Comparison of ENCODE assay signal across 1 cellular context in the genomic region with DNA sequence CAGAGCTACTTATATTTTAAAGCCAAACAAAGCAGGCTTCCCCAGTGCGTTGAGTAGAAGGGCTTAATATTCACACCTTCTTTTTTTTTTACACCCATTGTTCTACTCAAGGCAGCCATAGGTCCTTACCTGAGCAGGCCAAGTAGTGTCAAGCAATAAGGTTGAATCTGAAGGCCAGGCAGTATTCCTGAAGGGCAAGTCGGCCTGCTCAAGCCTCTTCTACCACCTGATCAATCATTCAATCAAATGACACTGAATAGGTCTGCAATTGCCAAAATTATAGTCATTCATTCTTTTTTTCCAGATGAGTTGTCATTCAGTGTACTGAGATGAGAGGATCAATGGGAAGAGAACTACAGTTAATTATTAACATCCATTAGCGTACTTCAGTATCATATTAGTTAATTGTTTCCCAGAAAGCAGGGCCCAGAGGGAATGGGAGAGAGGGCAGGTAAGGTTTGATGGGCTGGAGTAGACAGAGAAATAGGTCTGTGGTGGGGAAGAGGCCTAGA.
A peak's percentile ranks its signal among the peaks of the same experiment; 100 is the strongest.
TF ChIP-seq lines count a peak whose summit lies in the region.

No MANE protein-coding gene starts in this region.

TF ChIP-seq in HepG2, 621 proteins besides CTCF, POLR2A, EP300 and RAD21 (continued from another document and continues in another):
- TF ChIP-seq, protein P1, sequence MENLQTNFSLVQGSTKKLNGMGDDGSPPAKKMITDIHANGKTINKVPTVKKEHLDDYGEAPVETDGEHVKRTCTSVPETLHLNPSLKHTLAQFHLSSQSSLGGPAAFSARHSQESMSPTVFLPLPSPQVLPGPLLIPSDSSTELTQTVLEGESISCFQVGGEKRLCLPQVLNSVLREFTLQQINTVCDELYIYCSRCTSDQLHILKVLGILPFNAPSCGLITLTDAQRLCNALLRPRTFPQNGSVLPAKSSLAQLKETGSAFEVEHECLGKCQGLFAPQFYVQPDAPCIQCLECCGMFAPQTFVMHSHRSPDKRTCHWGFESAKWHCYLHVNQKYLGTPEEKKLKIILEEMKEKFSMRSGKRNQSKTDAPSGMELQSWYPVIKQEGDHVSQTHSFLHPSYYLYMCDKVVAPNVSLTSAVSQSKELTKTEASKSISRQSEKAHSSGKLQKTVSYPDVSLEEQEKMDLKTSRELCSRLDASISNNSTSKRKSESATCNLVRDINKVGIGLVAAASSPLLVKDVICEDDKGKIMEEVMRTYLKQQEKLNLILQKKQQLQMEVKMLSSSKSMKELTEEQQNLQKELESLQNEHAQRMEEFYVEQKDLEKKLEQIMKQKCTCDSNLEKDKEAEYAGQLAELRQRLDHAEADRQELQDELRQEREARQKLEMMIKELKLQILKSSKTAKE (CRISPR knock-in tag; IDR thresholded peaks at IDR 0.05; ENCODE audit: borderline replicate concordance) = 0 out of 2 replicates have a peak, but pooled peaks have one; percentile 22
- 0 out of 2 replicates have a peak, but pooled peaks have one; percentile 28 for TF ChIP-seq ARID5B (CRISPR knock-in tag; IDR thresholded peaks at IDR 0.05)
- TF ChIP-seq SOX13 (IDR thresholded peaks at IDR 0.05) = no peak
- TF ChIP-seq SOX13 (CRISPR knock-in tag; conservative IDR thresholded peaks at IDR 0.05 in 1 of 2, IDR thresholded peaks at IDR 0.05 in 1 of 2) = peak in 1 of 2 experiments; percentile 58; a peak in 2 of 4 replicates
- TF ChIP-seq, protein P2, sequence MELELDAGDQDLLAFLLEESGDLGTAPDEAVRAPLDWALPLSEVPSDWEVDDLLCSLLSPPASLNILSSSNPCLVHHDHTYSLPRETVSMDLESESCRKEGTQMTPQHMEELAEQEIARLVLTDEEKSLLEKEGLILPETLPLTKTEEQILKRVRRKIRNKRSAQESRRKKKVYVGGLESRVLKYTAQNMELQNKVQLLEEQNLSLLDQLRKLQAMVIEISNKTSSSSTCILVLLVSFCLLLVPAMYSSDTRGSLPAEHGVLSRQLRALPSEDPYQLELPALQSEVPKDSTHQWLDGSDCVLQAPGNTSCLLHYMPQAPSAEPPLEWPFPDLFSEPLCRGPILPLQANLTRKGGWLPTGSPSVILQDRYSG (CRISPR knock-in tag; IDR thresholded peaks at IDR 0.05) = no peak
- no peak for TF ChIP-seq ZKSCAN8 (CRISPR knock-in tag; IDR thresholded peaks at IDR 0.05; ENCODE audit: borderline replicate concordance)
- no peak for TF ChIP-seq ZNF740 (CRISPR knock-in tag; IDR thresholded peaks at IDR 0.05)
- TF ChIP-seq ZNF607 (CRISPR knock-in tag; IDR thresholded peaks at IDR 0.05; ENCODE audit: borderline replicate concordance) = peak; percentile 20; the same call in 1 of the 2 replicates
- TF ChIP-seq, protein P3, sequence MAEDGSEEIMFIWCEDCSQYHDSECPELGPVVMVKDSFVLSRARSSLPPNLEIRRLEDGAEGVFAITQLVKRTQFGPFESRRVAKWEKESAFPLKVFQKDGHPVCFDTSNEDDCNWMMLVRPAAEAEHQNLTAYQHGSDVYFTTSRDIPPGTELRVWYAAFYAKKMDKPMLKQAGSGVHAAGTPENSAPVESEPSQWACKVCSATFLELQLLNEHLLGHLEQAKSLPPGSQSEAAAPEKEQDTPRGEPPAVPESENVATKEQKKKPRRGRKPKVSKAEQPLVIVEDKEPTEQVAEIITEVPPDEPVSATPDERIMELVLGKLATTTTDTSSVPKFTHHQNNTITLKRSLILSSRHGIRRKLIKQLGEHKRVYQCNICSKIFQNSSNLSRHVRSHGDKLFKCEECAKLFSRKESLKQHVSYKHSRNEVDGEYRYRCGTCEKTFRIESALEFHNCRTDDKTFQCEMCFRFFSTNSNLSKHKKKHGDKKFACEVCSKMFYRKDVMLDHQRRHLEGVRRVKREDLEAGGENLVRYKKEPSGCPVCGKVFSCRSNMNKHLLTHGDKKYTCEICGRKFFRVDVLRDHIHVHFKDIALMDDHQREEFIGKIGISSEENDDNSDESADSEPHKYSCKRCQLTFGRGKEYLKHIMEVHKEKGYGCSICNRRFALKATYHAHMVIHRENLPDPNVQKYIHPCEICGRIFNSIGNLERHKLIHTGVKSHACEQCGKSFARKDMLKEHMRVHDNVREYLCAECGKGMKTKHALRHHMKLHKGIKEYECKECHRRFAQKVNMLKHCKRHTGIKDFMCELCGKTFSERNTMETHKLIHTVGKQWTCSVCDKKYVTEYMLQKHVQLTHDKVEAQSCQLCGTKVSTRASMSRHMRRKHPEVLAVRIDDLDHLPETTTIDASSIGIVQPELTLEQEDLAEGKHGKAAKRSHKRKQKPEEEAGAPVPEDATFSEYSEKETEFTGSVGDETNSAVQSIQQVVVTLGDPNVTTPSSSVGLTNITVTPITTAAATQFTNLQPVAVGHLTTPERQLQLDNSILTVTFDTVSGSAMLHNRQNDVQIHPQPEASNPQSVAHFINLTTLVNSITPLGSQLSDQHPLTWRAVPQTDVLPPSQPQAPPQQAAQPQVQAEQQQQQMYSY (CRISPR knock-in tag; IDR thresholded peaks at IDR 0.05) = no peak
- TF ChIP-seq NONO (IDR thresholded peaks at IDR 0.05) = no peak
- 0 out of 2 replicates have a peak, but pooled peaks have one; percentile 30 for TF ChIP-seq NONO (CRISPR knock-in tag; conservative IDR thresholded peaks at IDR 0.05)
- no peak for TF ChIP-seq ZNF629 (CRISPR knock-in tag; conservative IDR thresholded peaks at IDR 0.05)
- peak; percentile 53 for TF ChIP-seq RXRB (CRISPR knock-in tag; IDR thresholded peaks at IDR 0.05; ENCODE audit: borderline replicate concordance)
- 0 out of 2 replicates have a peak, but pooled peaks have one; percentile 29 for TF ChIP-seq HDAC1 (CRISPR knock-in tag; IDR thresholded peaks at IDR 0.05)
- TF ChIP-seq ZNF75D (CRISPR knock-in tag; IDR thresholded peaks at IDR 0.05; ENCODE audit: borderline replicate concordance) = no peak
- TF ChIP-seq, protein P4, sequence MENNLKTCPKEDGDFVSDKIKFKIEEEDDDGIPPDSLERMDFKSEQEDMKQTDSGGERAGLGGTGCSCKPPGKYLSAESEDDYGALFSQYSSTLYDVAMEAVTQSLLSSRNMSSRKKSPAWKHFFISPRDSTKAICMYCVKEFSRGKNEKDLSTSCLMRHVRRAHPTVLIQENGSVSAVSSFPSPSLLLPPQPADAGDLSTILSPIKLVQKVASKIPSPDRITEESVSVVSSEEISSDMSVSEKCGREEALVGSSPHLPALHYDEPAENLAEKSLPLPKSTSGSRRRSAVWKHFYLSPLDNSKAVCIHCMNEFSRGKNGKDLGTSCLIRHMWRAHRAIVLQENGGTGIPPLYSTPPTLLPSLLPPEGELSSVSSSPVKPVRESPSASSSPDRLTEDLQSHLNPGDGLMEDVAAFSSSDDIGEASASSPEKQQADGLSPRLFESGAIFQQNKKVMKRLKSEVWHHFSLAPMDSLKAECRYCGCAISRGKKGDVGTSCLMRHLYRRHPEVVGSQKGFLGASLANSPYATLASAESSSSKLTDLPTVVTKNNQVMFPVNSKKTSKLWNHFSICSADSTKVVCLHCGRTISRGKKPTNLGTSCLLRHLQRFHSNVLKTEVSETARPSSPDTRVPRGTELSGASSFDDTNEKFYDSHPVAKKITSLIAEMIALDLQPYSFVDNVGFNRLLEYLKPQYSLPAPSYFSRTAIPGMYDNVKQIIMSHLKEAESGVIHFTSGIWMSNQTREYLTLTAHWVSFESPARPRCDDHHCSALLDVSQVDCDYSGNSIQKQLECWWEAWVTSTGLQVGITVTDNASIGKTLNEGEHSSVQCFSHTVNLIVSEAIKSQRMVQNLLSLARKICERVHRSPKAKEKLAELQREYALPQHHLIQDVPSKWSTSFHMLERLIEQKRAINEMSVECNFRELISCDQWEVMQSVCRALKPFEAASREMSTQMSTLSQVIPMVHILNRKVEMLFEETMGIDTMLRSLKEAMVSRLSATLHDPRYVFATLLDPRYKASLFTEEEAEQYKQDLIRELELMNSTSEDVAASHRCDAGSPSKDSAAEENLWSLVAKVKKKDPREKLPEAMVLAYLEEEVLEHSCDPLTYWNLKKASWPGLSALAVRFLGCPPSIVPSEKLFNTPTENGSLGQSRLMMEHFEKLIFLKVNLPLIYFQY (CRISPR knock-in tag; IDR thresholded peaks at IDR 0.05; ENCODE audit: borderline replicate concordance) = no peak
- TF ChIP-seq, protein P5, sequence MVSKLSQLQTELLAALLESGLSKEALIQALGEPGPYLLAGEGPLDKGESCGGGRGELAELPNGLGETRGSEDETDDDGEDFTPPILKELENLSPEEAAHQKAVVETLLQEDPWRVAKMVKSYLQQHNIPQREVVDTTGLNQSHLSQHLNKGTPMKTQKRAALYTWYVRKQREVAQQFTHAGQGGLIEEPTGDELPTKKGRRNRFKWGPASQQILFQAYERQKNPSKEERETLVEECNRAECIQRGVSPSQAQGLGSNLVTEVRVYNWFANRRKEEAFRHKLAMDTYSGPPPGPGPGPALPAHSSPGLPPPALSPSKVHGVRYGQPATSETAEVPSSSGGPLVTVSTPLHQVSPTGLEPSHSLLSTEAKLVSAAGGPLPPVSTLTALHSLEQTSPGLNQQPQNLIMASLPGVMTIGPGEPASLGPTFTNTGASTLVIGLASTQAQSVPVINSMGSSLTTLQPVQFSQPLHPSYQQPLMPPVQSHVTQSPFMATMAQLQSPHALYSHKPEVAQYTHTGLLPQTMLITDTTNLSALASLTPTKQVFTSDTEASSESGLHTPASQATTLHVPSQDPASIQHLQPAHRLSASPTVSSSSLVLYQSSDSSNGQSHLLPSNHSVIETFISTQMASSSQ (IDR thresholded peaks at IDR 0.05; ENCODE audit: low read depth) = peak; percentile 91
- TF ChIP-seq, protein P5 (CRISPR knock-in tag; IDR thresholded peaks at IDR 0.05; ENCODE audit: borderline replicate concordance) = peak; percentile 84
- peak; percentile 62 for TF ChIP-seq GATAD2A (CRISPR knock-in tag; IDR thresholded peaks at IDR 0.05)
- TF ChIP-seq SMARCC2 (IDR thresholded peaks at IDR 0.05) = no peak
- TF ChIP-seq PREB (CRISPR knock-in tag; IDR thresholded peaks at IDR 0.05) = no peak
- no peak for TF ChIP-seq ZNF232 (CRISPR knock-in tag; IDR thresholded peaks at IDR 0.05; ENCODE audit: borderline replicate concordance)
- peak; percentile 82 for TF ChIP-seq ASH2L (IDR thresholded peaks at IDR 0.05; ENCODE audit: insufficient read length, low read depth, low read length)
- TF ChIP-seq, protein P6, sequence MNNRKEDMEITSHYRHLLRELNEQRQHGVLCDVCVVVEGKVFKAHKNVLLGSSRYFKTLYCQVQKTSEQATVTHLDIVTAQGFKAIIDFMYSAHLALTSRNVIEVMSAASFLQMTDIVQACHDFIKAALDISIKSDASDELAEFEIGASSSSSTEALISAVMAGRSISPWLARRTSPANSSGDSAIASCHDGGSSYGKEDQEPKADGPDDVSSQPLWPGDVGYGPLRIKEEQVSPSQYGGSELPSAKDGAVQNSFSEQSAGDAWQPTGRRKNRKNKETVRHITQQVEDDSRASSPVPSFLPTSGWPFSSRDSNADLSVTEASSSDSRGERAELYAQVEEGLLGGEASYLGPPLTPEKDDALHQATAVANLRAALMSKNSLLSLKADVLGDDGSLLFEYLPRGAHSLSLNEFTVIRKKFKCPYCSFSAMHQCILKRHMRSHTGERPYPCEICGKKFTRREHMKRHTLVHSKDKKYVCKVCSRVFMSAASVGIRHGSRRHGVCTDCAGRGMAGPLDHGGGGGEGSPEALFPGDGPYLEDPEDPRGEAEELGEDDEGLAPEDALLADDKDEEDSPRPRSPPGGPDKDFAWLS (CRISPR knock-in tag; IDR thresholded peaks at IDR 0.05; ENCODE audit: borderline replicate concordance) = no peak
- TF ChIP-seq ZIK1 (CRISPR knock-in tag; IDR thresholded peaks at IDR 0.05; ENCODE audit: borderline replicate concordance, low read depth) = no peak
- TF ChIP-seq HNF4G (IDR thresholded peaks at IDR 0.05; ENCODE audit: borderline replicate concordance, low read depth, low read length) = no peak
- TF ChIP-seq HNF4G (CRISPR knock-in tag; IDR thresholded peaks at IDR 0.05; ENCODE audit: borderline replicate concordance, low read depth) = peak; percentile 6; the same call in 1 of the 2 replicates
- TF ChIP-seq NFE2L2 (IDR thresholded peaks at IDR 0.05; ENCODE audit: low read length) = no peak
